ENCODE assay signal across 19 cellular contexts in the genomic region with DNA sequence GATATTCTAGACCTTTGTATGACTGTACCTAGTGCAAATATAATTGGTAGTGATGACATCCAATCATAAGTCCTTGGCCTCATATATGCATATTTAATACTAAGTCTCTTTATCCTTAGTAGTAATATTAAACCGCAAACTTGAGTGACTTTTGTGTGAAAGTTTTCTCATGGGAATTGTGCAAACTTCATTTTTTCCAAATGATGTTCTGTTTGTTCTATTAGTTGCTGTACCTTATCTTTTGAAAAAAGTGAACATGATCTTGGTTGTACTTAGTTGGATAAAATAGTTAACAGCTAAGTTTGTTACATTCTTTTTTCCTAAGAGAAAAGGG.
"Had no signal": no experiment of that assay in that cellular context is flagged by ENCODE, and none has a peak within 500 bp of the region (broad histone marks: within the 10 kb centered on the region; RNA-seq: fewer than 3 reads in every experiment).

No MANE protein-coding gene starts in this region.

- H3K27ac ChIP-seq: heart left ventricle, neutrophil, ovary, prostate gland, suprapubic skin, transverse colon had no signal

- H3K4me1 ChIP-seq: heart left ventricle, prostate gland, transverse colon, uterus had no signal

- H3K4me3 ChIP-seq: heart left ventricle, ovary, prostate gland, skin epidermis, suprapubic skin, transverse colon, uterus had no signal

- DNase-seq: activated naive CD4-positive, alpha-beta T cell; activated T-cell treated with anti-CD3 and anti-CD28 coated beads, Interleukin-2, amount 50 U/mL, for 1 hour; amniotic stem cell; caudate nucleus; effector CD8-positive, alpha-beta T cell; erythroblast; heart left ventricle; ovary; stimulated activated CD4-positive, alpha-beta T cell treated with anti-CD3 and anti-CD28 coated beads, Interleukin-2, amount 100 ng/mL, for 24 hours; stimulated activated naive CD8-positive, alpha-beta T cell treated with anti-CD3 and anti-CD28 coated beads, Interleukin-15, amount 100 ng/mL, for 72 hours; T1000; transverse colon; uterus had no signal

- H3K9me3 ChIP-seq: neutrophil, ovary, prostate gland, suprapubic skin, transverse colon, uterus had no signal

- ATAC-seq: stimulated activated effector memory CD8-positive, alpha-beta T cell treated with anti-CD3 and anti-CD28 coated beads, Interleukin-12 subunit alpha, Interleukin-12 subunit beta, amount 100 ng/mL, for 72 hours; stimulated activated naive CD8-positive, alpha-beta T cell treated with anti-CD3 and anti-CD28 coated beads, Interleukin-15, amount 100 ng/mL, for 72 hours; WTC11 had no signal

- H3K36me3 ChIP-seq: heart left ventricle, neutrophil, ovary, prostate gland, suprapubic skin, transverse colon, uterus had no signal

- H3K27me3 ChIP-seq: heart left ventricle, neutrophil, ovary, suprapubic skin, transverse colon, uterus had no signal
